ENCODE assay signal across 21 cellular contexts in the genomic region with DNA sequence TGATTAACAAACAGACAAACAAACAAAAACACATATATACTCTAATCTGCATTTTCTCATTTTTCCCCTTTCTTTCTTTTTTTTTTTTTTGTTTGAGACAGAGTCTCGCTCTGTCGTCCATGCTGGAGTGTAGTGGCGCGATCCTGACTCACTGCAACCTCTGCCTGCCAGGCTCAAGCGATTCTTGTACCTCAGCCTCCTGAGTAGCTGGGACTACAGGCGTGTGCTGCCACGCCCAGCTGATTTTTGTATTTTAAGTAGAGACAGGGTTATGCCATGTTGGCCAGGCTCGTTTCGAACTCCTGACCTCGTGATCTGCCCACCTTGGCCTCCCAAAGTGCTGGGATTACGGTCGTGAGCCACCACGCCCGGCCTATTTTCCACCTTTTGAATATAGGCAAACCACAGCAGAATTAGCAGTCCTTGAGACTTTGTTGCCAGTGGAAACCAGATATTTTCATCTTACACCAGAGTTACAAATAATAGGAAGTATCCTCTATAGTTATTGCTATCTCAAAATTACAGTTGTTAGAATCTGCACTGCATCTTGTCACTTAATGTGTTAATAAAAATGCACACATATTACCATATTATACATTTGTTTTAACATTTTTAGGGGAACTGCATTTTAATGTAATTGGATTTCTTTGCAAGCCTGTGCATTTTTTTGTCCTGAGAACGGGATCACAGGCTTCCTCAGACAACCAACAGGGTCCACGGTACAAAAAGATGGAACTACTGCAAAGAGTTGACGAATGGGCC.
DNase-seq lines count a peak whose midpoint lies in the region; ATAC-seq, FAIRE-seq and TF ChIP-seq lines count a peak whose summit lies in the region.
"Had no signal": no experiment of that assay in that cellular context is flagged by ENCODE, and none has a peak within 500 bp of the region (broad histone marks: within the 10 kb centered on the region; RNA-seq: fewer than 3 reads in every experiment).

No MANE protein-coding gene starts in this region.

- peak overlapping the region; percentile 14; the same call in 1 of the 2 replicates for H3K9ac ChIP-seq in PC-3 (ENCODE audit: low read length)
- peak overlapping the region in 1 of 2 donors; percentile 27 for H3K9ac ChIP-seq in mucosa of rectum (ENCODE audit: low read depth in 1 of 2, low read length in 2 of 2)

- peaks cover 11% of the 10 kb centered on the region for H3F3A ChIP-seq in PC-3 (ENCODE audit: low read length, unreplicated experiment)

- H3K4me2 ChIP-seq in A549 (peak overlapping the region; percentile 65), PC-3 (ENCODE audit: low read length) (0 out of 2 replicates have a peak overlapping the region, but pooled peaks have one; percentile 4)

- H3K4me3 Mint-ChIP-seq in activated T-helper 17 cell treated with anti-CD3 and anti-CD28 coated beads, Interleukin-2, amount 50 U/mL, for 72 hours: no peak overlapping the region
- H3K4me3 Mint-ChIP-seq: H9, HFFc6 had no signal

- no peaks in the 10 kb centered on the region for H3K9me2 ChIP-seq in PC-3 (replicated peaks; ENCODE audit: low read length)

- H3K4me1 Mint-ChIP-seq in activated T-helper 17 cell treated with anti-CD3 and anti-CD28 coated beads, Interleukin-2, amount 50 U/mL, for 72 hours: no peaks in the 10 kb centered on the region

- H3K4me3 ChIP-seq in A549: no peak overlapping the region
- H3K4me3 ChIP-seq in PC-3 (ENCODE audit: low read length): no peak overlapping the region
- H3K4me3 ChIP-seq in mucosa of rectum (ENCODE audit: low read length in 2 of 2): no peak overlapping the region

- H3K9me3 Mint-ChIP-seq in activated T-helper 17 cell treated with anti-CD3 and anti-CD28 coated beads, Interleukin-2, amount 50 U/mL, for 72 hours: peaks cover 4% of the 10 kb centered on the region
- H3K9me3 Mint-ChIP-seq: H9, HFFc6 had no signal

- H3K27ac ChIP-seq in A549 (peak overlapping the region; percentile 58 to 90), PC-3 (ENCODE audit: low read length) (peak overlapping the region; percentile 53), foreskin keratinocyte (peak overlapping the region; percentile 39), mucosa of rectum (ENCODE audit: low read depth in 2 of 2, low read length in 2 of 2) (peak overlapping the region; percentile 58 to 81)
- H3K27ac ChIP-seq: HL-60 had no signal

- H3K9me3 ChIP-seq in A549 (no peaks in the 10 kb centered on the region), PC-3 (ENCODE audit: low read length) (no peaks in the 10 kb centered on the region), mucosa of rectum (ENCODE audit: control insufficient read depth in 2 of 2, low read length in 2 of 2) (no peaks in the 10 kb centered on the region)
- H3K9me3 ChIP-seq: BE2C had no signal

- no peak for TF ChIP-seq POLR2A in A549 (IDR thresholded peaks at IDR 0.05; ENCODE audit: low read length)

- no peak for TF ChIP-seq EP300 in A549 (IDR thresholded peaks at IDR 0.05)

- FAIRE-seq in A549 (lab: Jason Lieb, UNC): no peak
- FAIRE-seq: A204.1 had no signal

- POLR2A ChIA-PET in A549 (lab: Yijun Ruan, JAX): no interaction called here
- POLR2A ChIA-PET in PC-3 (lab: Charles Lee; ENCODE audit: unreplicated experiment): interaction anchor here (0.7 kb wide), 1 partner anchor 64 kb away, joined by 7 read pairs; no protein-coding TSS in a partner anchor

- intact Hi-C loops in PC-3 (cut with micrococcal nuclease): no loop called here

- no peaks in the 10 kb centered on the region for H3K27me3 Mint-ChIP-seq in activated T-helper 17 cell treated with anti-CD3 and anti-CD28 coated beads, Interleukin-2, amount 50 U/mL, for 72 hours

- H3K27me3 ChIP-seq in PC-3 (ENCODE audit: low read length) (no peaks in the 10 kb centered on the region), foreskin keratinocyte (no peaks in the 10 kb centered on the region), mucosa of rectum (ENCODE audit: control insufficient read depth in 2 of 2, insufficient read depth in 2 of 2, low read length in 2 of 2) (no peaks in the 10 kb centered on the region)
- H3K27me3 ChIP-seq: BE2C had no signal

- TF ChIP-seq CTCF in A549 (IDR thresholded peaks at IDR 0.05): no peak
- no peak for TF ChIP-seq CTCF in PC-3 (conservative IDR thresholded peaks at IDR 0.05; ENCODE audit: low read depth, low read length)
- TF ChIP-seq CTCF in foreskin keratinocyte (conservative IDR thresholded peaks at IDR 0.05): no peak

- no peak for TF ChIP-seq RAD21 in A549 (conservative IDR thresholded peaks at IDR 0.05 in 1 of 2, IDR thresholded peaks at IDR 0.05 in 1 of 2)

- DNase-seq in A549 (ENCODE audit: low read depth in 1 of 2, low spot score in 1 of 2) (no peak), PC-3 (no peak), foreskin keratinocyte (no peak), SW480 (ENCODE audit: low spot score) (no peak)
- DNase-seq: BE2C, H9, HFFc6, IMR-90, MV-4-11, NCI-H1694, NCI-H2081 treated with DMSO at 0.1 percent for 48 hours, NCI-H2171 treated with DMSO at 0.1 percent for 48 hours, NCI-H446, NCI-H526, Right ventricle myocardium superior had no signal

- peak overlapping the region; percentile 31; the same call in 1 of the 2 replicates for H2AFZ ChIP-seq in PC-3 (ENCODE audit: low read length)

- CTCF ChIA-PET in A549 (lab: Yijun Ruan, JAX) (interaction anchor here (0.8 to 1.6 kb wide), 4 partner anchors 8 to 22 kb away, joined by 3 to 5 read pairs (median 4); no protein-coding TSS in a partner anchor), PC-3 (lab: Charles Lee) (no interaction called here)

- H3K27ac Mint-ChIP-seq in activated T-helper 17 cell treated with anti-CD3 and anti-CD28 coated beads, Interleukin-2, amount 50 U/mL, for 72 hours: no peak overlapping the region
- H3K27ac Mint-ChIP-seq: H9, HFFc6 had no signal

- peaks cover 62% of the 10 kb centered on the region for H3K4me1 ChIP-seq in A549
- peaks cover 39% of the 10 kb centered on the region for H3K4me1 ChIP-seq in PC-3 (ENCODE audit: insufficient read depth, low read length)
- peaks cover 30% of the 10 kb centered on the region for H3K4me1 ChIP-seq in foreskin keratinocyte
- peaks cover 27 to 44% of the 10 kb centered on the region in 2 donors for H3K4me1 ChIP-seq in mucosa of rectum (ENCODE audit: control insufficient read depth in 2 of 2, insufficient read depth in 2 of 2, low read length in 2 of 2)
- H3K4me1 ChIP-seq: BE2C had no signal

- H3K79me2 ChIP-seq in PC-3 (ENCODE audit: low read length): no peaks in the 10 kb centered on the region

- no peaks in the 10 kb centered on the region for H3K36me3 Mint-ChIP-seq in activated T-helper 17 cell treated with anti-CD3 and anti-CD28 coated beads, Interleukin-2, amount 50 U/mL, for 72 hours (ENCODE audit: low read depth)

- H4K20me1 ChIP-seq in PC-3 (ENCODE audit: low read length): no peaks in the 10 kb centered on the region

- H3K36me3 ChIP-seq in PC-3 (ENCODE audit: low read depth, low read length): no peaks in the 10 kb centered on the region
- H3K36me3 ChIP-seq in mucosa of rectum (ENCODE audit: control insufficient read depth in 2 of 2, insufficient read depth in 2 of 2, low read length in 2 of 2): no peaks in the 10 kb centered on the region
- H3K36me3 ChIP-seq: BE2C had no signal

- 86% methylated on average over 17 of the region's 17 CpGs for WGBS in A549 (ENCODE audit: missing lambda C conversion rate)

- no peak for ATAC-seq in A549
- no peak for ATAC-seq in PC-3
- no peak for ATAC-seq in foreskin keratinocyte
- no peak for ATAC-seq in GM21381 (IDR thresholded peaks at IDR 0.05; ENCODE audit: unreplicated experiment)
- no peak for ATAC-seq in activated T-helper 17 cell treated with anti-CD3 and anti-CD28 coated beads, Interleukin-2, amount 50 U/mL, for 72 hours (replicated peaks)
- ATAC-seq in HG03457 (IDR thresholded peaks at IDR 0.05; ENCODE audit: unreplicated experiment): no peak

- no TSS peak for BruUV-seq in PC-3 (replicated peaks; lab: Mats Ljungman, UMichigan)

TF ChIP-seq in A549, 52 proteins besides CTCF, POLR2A, EP300 and RAD21:
- TF ChIP-seq SREBF2 (IDR thresholded peaks at IDR 0.05) (no peak), MAFK (IDR thresholded peaks at IDR 0.05; ENCODE audit: partially characterized antibody) (no peak), HMGXB4 (CRISPR knock-in tag; IDR thresholded peaks at IDR 0.05; ENCODE audit: borderline replicate concordance) (no peak), JUNB (IDR thresholded peaks at IDR 0.05) (no peak), KDM1A (IDR thresholded peaks at IDR 0.05; ENCODE audit: low read depth) (no peak), FOSB (CRISPR knock-in tag; IDR thresholded peaks at IDR 0.05) (no peak), JUN (IDR thresholded peaks at IDR 0.05) (no peak), SMC3 (IDR thresholded peaks at IDR 0.05) (no peak), CEBPB (IDR thresholded peaks at IDR 0.05) (no peak), RCOR1 (IDR thresholded peaks at IDR 0.05; ENCODE audit: low read depth, low read length) (no peak), FOSL2 (IDR thresholded peaks at IDR 0.05) (no peak), FOSL2 (CRISPR knock-in tag; IDR thresholded peaks at IDR 0.05) (no peak), HDAC2 (IDR thresholded peaks at IDR 0.05) (no peak), CHD2 (IDR thresholded peaks at IDR 0.05; ENCODE audit: low read length, partially characterized antibody) (no peak)
- TF ChIP-seq, protein P1, sequence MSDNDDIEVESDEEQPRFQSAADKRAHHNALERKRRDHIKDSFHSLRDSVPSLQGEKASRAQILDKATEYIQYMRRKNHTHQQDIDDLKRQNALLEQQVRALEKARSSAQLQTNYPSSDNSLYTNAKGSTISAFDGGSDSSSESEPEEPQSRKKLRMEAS (IDR thresholded peaks at IDR 0.05): no peak
